Comparison of ENCODE assay signal across 19 cellular contexts in genomic region chr7:121045090-121045489, GRCh38. TPM values are rescaled to one million over a fixed set of nuclear protein-coding genes. Genes with fewer than 3 reads are reported as not detected.
DNase-seq lines count a peak whose midpoint lies in the region; ATAC-seq and TF ChIP-seq lines count a peak whose summit lies in the region.
"Had no signal": no experiment of that assay in that cellular context is flagged by ENCODE, and none has a peak within 500 bp of the region (broad histone marks: within the 10 kb centered on the region; RNA-seq: fewer than 3 reads in every experiment).

No MANE protein-coding gene starts in this region.

- no peak overlapping the region for H3K9ac ChIP-seq in muscle layer of colon (ENCODE audit: low read length)

- peaks cover 52% of the 10 kb centered on the region for H3K4me1 ChIP-seq in left ventricle myocardium inferior
- H3K4me1 ChIP-seq in muscle layer of colon (ENCODE audit: insufficient read depth, low read length) = peaks cover 23% of the 10 kb centered on the region

- ATAC-seq in Right ventricle myocardium inferior (no peak), HG02852 (IDR thresholded peaks at IDR 0.05; ENCODE audit: unreplicated experiment) (no peak), HG02938 (IDR thresholded peaks at IDR 0.05; ENCODE audit: unreplicated experiment) (no peak)

- H3K27ac ChIP-seq in left ventricle myocardium inferior (replicated peaks) (peak overlapping the region; percentile 7), coronary artery (peak overlapping the region; percentile 28 to 32), muscle layer of colon (ENCODE audit: low read depth, low read length) (peak overlapping the region; percentile 9)
- H3K27ac ChIP-seq: SJSA1 had no signal

- H3K4me3 ChIP-seq in left ventricle myocardium inferior = no peak overlapping the region
- peak overlapping the region; percentile 12 for H3K4me3 ChIP-seq in coronary artery
- H3K4me3 ChIP-seq in muscle layer of colon (ENCODE audit: low read depth in 1 of 2, low read length in 2 of 2) = no peak overlapping the region
- H3K4me3 ChIP-seq: MG63, SJSA1 had no signal

- peaks cover 20% of the 10 kb centered on the region for H3K36me3 ChIP-seq in left ventricle myocardium inferior
- H3K36me3 ChIP-seq in muscle layer of colon (ENCODE audit: insufficient read depth, low read length) = peaks cover 5% of the 10 kb centered on the region

- H3K9me3 ChIP-seq in left ventricle myocardium inferior (replicated peaks) (no peaks in the 10 kb centered on the region), muscle layer of colon (ENCODE audit: low read length) (no peaks in the 10 kb centered on the region)
- H3K9me3 ChIP-seq: MG63, SJSA1 had no signal

- DNase-seq in left ventricle myocardium inferior (no peak), Right ventricle myocardium inferior (ENCODE audit: missing footprints) (no peak), coronary artery (ENCODE audit: low spot score) (no peak), SK-N-DZ (ENCODE audit: low spot score) (no peak), OCI-M2 (lab: John Stamatoyannopoulos, UW; ENCODE audit: unreplicated experiment) (no peak)
- DNase-seq: 8988T, DMS79 treated with DMSO at 0.1 percent for 48 hours, Kasumi-1, MG63, NCI-H1092 treated with DMSO at 0.1 percent for 48 hours, NCI-H146, NCI-H2029 treated with DMSO at 0.1 percent for 48 hours, NCI-H2171, NCI-H526 had no signal

- TF ChIP-seq CTCF in left ventricle myocardium inferior (IDR thresholded peaks at IDR 0.05; ENCODE audit: borderline replicate concordance) (no peak), coronary artery (IDR thresholded peaks at IDR 0.05) (no peak)

- H3K27me3 ChIP-seq in left ventricle myocardium inferior (ENCODE audit: low read depth) = no peaks in the 10 kb centered on the region
- no peaks in the 10 kb centered on the region for H3K27me3 ChIP-seq in muscle layer of colon (ENCODE audit: control insufficient read depth in 1 of 2, insufficient read depth in 2 of 2, low read length in 2 of 2)
- H3K27me3 ChIP-seq: MG63, SJSA1 had no signal

- intact Hi-C loops in left ventricle myocardium inferior (cut with micrococcal nuclease) = no loop called here
- intact Hi-C loops in Right ventricle myocardium inferior (cut with DNase I) = no loop called here

RNA-seq across cellular contexts. Expression of gene CPED1, which starts 56.6 kb away (rescaled TPM):
- 33.8 TPM for total RNA-seq in left ventricle myocardium inferior
- 27.5 TPM for total RNA-seq in Right ventricle myocardium inferior
- 0.10 and 0.56 TPM in 2 replicates for polyA plus RNA-seq in SK-N-DZ (2014; cell fraction: cytosol; rRNA removed)
- polyA plus RNA-seq in SK-N-DZ (2014; cell fraction: nucleus; rRNA removed) = not detected in 2 replicates
- total RNA-seq: HT-29 had no signal
